ENCODE assay signal across 19 cellular contexts in genomic region chr10:110892602-110893001, GRCh38. TPM values are rescaled to one million over a fixed set of nuclear protein-coding genes. Genes with fewer than 3 reads are reported as not detected.
DNase-seq lines count a peak whose midpoint lies in the region; ATAC-seq and TF ChIP-seq lines count a peak whose summit lies in the region.
"Had no signal": no experiment of that assay in that cellular context is flagged by ENCODE, and none has a peak within 500 bp of the region (broad histone marks: within the 10 kb centered on the region; RNA-seq: fewer than 3 reads in every experiment).

No MANE protein-coding gene starts in this region.

- no peaks in the 10 kb centered on the region for H3K9me2 ChIP-seq in SU-DHL-6 (replicated peaks; ENCODE audit: insufficient read depth, low read length)

- ATAC-seq in left colon (peak; percentile 18), HG03432 (IDR thresholded peaks at IDR 0.05; ENCODE audit: unreplicated experiment) (no peak), HG03469 (IDR thresholded peaks at IDR 0.05; ENCODE audit: unreplicated experiment) (no peak)

- no peak overlapping the region for H3K4me2 ChIP-seq in SU-DHL-6 (ENCODE audit: low read depth, low read length, poor library complexity, severe bottlenecking)
- H3K4me2 ChIP-seq: BLaER1 treated with 17β-estradiol and CSF1 and Interleukin-3, amounts not matched to agents 10 nM and 100 nM had no signal

- H3K9me3 ChIP-seq in cardiac muscle cell (ENCODE audit: low read depth) = no peaks in the 10 kb centered on the region
- no peaks in the 10 kb centered on the region for H3K9me3 ChIP-seq in left ventricle myocardium inferior (replicated peaks)
- H3K9me3 ChIP-seq in SU-DHL-6 (ENCODE audit: insufficient read depth, low read length) = no peaks in the 10 kb centered on the region
- H3K9me3 ChIP-seq: BLaER1 treated with 17β-estradiol and CSF1 and Interleukin-3, amounts not matched to agents 10 nM and 100 nM; SJSA1 had no signal

- TF ChIP-seq CTCF in cardiac muscle cell (IDR thresholded peaks at IDR 0.05; ENCODE audit: low read depth, low read length) = no peak
- no peak for TF ChIP-seq CTCF in left ventricle myocardium inferior (IDR thresholded peaks at IDR 0.05; ENCODE audit: borderline replicate concordance)
- TF ChIP-seq CTCF in SU-DHL-6 (IDR thresholded peaks at IDR 0.05; ENCODE audit: insufficient read depth, low read length, poor library complexity, severe bottlenecking) = no peak

- peaks cover 32% of the 10 kb centered on the region; the same call in 1 of the 2 replicates for H3F3A ChIP-seq in SU-DHL-6 (ENCODE audit: insufficient read depth)

- no peaks in the 10 kb centered on the region for H3K4me1 ChIP-seq in cardiac muscle cell (ENCODE audit: low read depth)
- peaks cover 28% of the 10 kb centered on the region for H3K4me1 ChIP-seq in left ventricle myocardium inferior
- H3K4me1 ChIP-seq: BLaER1 treated with 17β-estradiol and CSF1 and Interleukin-3, amounts not matched to agents 10 nM and 100 nM had no signal

- H4K20me1 ChIP-seq in SU-DHL-6 (ENCODE audit: low read depth, low read length) = no peaks in the 10 kb centered on the region

- intact Hi-C loops in left ventricle myocardium inferior (cut with micrococcal nuclease) = loop anchor here (5.0 to 10.0 kb wide), 2 partner anchors 88 to 145 kb away; no protein-coding TSS in a partner anchor
- intact Hi-C loops in left colon (cut with DNase I, micrococcal nuclease) = loop anchor here (5.0 to 10.0 kb wide), 2 partner anchors 145 to 148 kb away; no protein-coding TSS in a partner anchor

- DNase-seq in cardiac muscle cell (ENCODE audit: low read depth in 1 of 2, low spot score in 1 of 2) = no peak
- DNase-seq in left ventricle myocardium inferior = no peak
- no peak for DNase-seq in left colon
- DNase-seq in Ammon's horn (ENCODE audit: low spot score) = no peak
- DNase-seq: GM23248, H9, HFFc6, Karpas-422, MV-4-11, NCI-H1105 treated with DMSO at 0.1 percent for 48 hours, NCI-H2081, NCI-H2171 treated with DMSO at 0.1 percent for 48 hours, NCI-H524 treated with DMSO at 0.1 percent for 48 hours, NCI-H82 had no signal

- peaks cover 45% of the 10 kb centered on the region for H3K36me3 ChIP-seq in cardiac muscle cell
- peaks cover 74% of the 10 kb centered on the region for H3K36me3 ChIP-seq in left ventricle myocardium inferior
- H3K36me3 ChIP-seq in SU-DHL-6 (ENCODE audit: low read length) = peaks cover 68% of the 10 kb centered on the region

- H3K27ac ChIP-seq in cardiac muscle cell (peak overlapping the region; percentile 48), left ventricle myocardium inferior (replicated peaks) (no peak overlapping the region), SU-DHL-6 (ENCODE audit: low read depth, low read length) (peak overlapping the region; percentile 33; the same call in 1 of the 2 replicates)
- H3K27ac ChIP-seq: BLaER1 treated with 17β-estradiol and CSF1 and Interleukin-3, amounts not matched to agents 10 nM and 100 nM; GM23248; SJSA1 had no signal

- H3K4me3 ChIP-seq in cardiac muscle cell = no peak overlapping the region
- no peak overlapping the region for H3K4me3 ChIP-seq in left ventricle myocardium inferior
- H3K4me3 ChIP-seq in SU-DHL-6 (ENCODE audit: insufficient read depth, low read length, poor library complexity, severe bottlenecking) = no peak overlapping the region
- H3K4me3 ChIP-seq: BLaER1 treated with 17β-estradiol and CSF1 and Interleukin-3, amounts not matched to agents 10 nM and 100 nM; GM23248; SJSA1 had no signal

- H2AFZ ChIP-seq in SU-DHL-6 (ENCODE audit: low read depth, low read length, severe bottlenecking) = no peak overlapping the region
- H2AFZ ChIP-seq: GM23248 had no signal

- H3K9ac ChIP-seq in SU-DHL-6 (ENCODE audit: low read length) = no peak overlapping the region
- H3K9ac ChIP-seq: BLaER1 treated with 17β-estradiol and CSF1 and Interleukin-3, amounts not matched to agents 10 nM and 100 nM; GM23248 had no signal

- H3K79me2 ChIP-seq in SU-DHL-6 (ENCODE audit: insufficient read depth, low read length) = 0 out of 2 replicates have a peak, but pooled peaks cover 5% of the 10 kb centered on the region

- no peaks in the 10 kb centered on the region for H3K27me3 ChIP-seq in cardiac muscle cell
- H3K27me3 ChIP-seq in left ventricle myocardium inferior (ENCODE audit: low read depth) = no peaks in the 10 kb centered on the region
- H3K27me3 ChIP-seq in SU-DHL-6 (ENCODE audit: low read length) = no peaks in the 10 kb centered on the region
- H3K27me3 ChIP-seq: BLaER1 treated with 17β-estradiol and CSF1 and Interleukin-3, amounts not matched to agents 10 nM and 100 nM; SJSA1 had no signal

RNA-seq across cellular contexts. Expression of gene PDCD4, which starts 20.9 kb away (rescaled TPM):
- total RNA-seq in cardiac muscle cell (54.0 and 84.9 TPM in 2 replicates), left ventricle myocardium inferior (86.5 TPM), left colon (100 to 1,000 TPM; 487 to 575 TPM)
- 98.7 and 160 TPM in 2 replicates for polyA plus RNA-seq in cardiac muscle cell

RNA-seq across cellular contexts. Expression of gene BBIP1, which starts 26.4 kb away (rescaled TPM):
- total RNA-seq in cardiac muscle cell (10.9 and 25.6 TPM in 2 replicates), left ventricle myocardium inferior (25.1 TPM), left colon (10 to 100 TPM; 12.3 to 15.7 TPM)
- polyA plus RNA-seq in cardiac muscle cell = 28.3 and 37.8 TPM in 2 replicates

RNA-seq across cellular contexts. Expression of gene SHOC2, which starts 26.8 kb away (rescaled TPM):
- total RNA-seq in cardiac muscle cell (19.9 and 31.0 TPM in 2 replicates), left ventricle myocardium inferior (47.9 TPM), left colon (10 to 100 TPM; 66.8 to 79.2 TPM)
- polyA plus RNA-seq in cardiac muscle cell = 31.3 and 45.8 TPM in 2 replicates
